ENCODE assay signal across 9 cellular contexts in the genomic region with DNA sequence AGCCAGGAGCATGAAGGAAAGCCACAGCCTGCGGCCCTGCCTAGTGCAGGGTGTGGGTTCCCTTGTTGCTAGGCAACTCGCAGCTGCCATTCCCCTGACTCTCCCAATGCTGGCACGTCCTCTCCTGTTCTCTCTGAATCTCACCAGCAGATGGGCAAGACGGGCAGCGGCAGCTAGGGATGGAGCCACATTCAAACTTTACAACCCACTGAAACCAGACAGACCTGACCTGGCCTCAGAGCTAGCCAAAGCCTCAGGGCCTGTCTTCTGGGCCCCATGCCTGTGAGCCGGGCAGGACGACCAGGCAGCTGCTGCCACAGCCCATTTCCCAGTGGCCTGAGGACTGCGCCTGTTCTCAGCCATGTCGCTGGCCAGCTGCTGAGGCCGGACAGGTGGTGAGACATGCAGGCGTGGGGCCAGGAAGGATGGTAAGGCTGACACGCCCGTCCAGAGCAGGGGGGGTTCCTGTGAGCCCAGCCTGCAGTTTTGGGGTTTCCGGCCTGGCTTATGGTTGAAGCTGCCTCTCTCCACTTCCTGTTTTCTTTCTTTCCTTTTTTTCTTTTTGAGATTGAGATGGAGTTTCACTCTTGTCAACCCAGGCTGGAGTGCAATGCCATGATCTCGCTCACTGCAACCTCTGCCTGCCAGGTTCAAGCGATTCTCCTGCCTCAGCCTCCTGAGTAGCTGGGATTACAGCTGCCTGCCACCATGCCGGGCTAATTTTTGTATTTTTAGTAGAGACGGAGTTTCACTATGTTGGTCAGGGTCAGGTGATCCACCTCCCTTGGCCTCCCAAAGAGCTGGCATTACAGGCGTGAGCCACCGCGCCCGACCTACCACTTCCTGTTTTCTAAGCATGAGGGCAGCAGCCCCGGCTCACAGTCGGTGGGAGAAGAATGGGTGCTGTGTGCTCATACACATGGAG. TPM values are rescaled to one million over a fixed set of nuclear protein-coding genes. Genes with fewer than 3 reads are reported as not detected.
DNase-seq lines count a peak whose midpoint lies in the region; TF ChIP-seq lines count a peak whose summit lies in the region.
"Had no signal": no experiment of that assay in that cellular context is flagged by ENCODE, and none has a peak within 500 bp of the region (broad histone marks: within the 10 kb centered on the region; RNA-seq: fewer than 3 reads in every experiment).

No MANE protein-coding gene starts in this region.

- H3K9me3 Mint-ChIP-seq in activated CD4-positive, alpha-beta T cell treated with anti-CD3 and anti-CD28 coated beads, Interleukin-2, amount 10 ng/mL, durations not matched to agents 24 days and 14 days, result no peaks in the 10 kb centered on the region

- WGBS in esophagus, 2 donors, result 49 to 58% methylated on average over 24 of the region's 24 CpGs

- peaks cover 48% of the 10 kb centered on the region for H3K4me1 Mint-ChIP-seq in activated CD4-positive, alpha-beta T cell treated with anti-CD3 and anti-CD28 coated beads, Interleukin-2, amount 10 ng/mL, durations not matched to agents 24 days and 14 days

- H3K27ac Mint-ChIP-seq in activated CD4-positive, alpha-beta T cell treated with anti-CD3 and anti-CD28 coated beads, Interleukin-2, amount 10 ng/mL, durations not matched to agents 24 days and 14 days, result peak overlapping the region; percentile 100

- peaks cover 0 to 30% of the 10 kb centered on the region in 2 donors for H3K4me1 ChIP-seq in esophagus (ENCODE audit: control insufficient read depth in 2 of 2, insufficient read depth in 2 of 2, low read length in 1 of 2)

- peaks cover 22 to 42% of the 10 kb centered on the region in 2 donors for H3K36me3 ChIP-seq in esophagus (ENCODE audit: control insufficient read depth in 2 of 2, insufficient read depth in 2 of 2, low read length in 1 of 2)

- in situ Hi-C loops in GM13977 (cut with MboI; ENCODE audit: low pct_unique_long_range_greater_than_20kb, low sequenced_read_pairs, unreplicated experiment), result no loop called here

- H3K27me3 Mint-ChIP-seq in activated CD4-positive, alpha-beta T cell treated with anti-CD3 and anti-CD28 coated beads, Interleukin-2, amount 10 ng/mL, durations not matched to agents 24 days and 14 days, result no peaks in the 10 kb centered on the region

- H3K27ac ChIP-seq in esophagus (ENCODE audit: low read depth in 2 of 2, low read length in 1 of 2), result peak overlapping the region; percentile 50 to 59

- peak overlapping the region; percentile 0 for H3K4me3 ChIP-seq in Jurkat, Clone E6-1 (ENCODE audit: low read length)
- no peak overlapping the region for H3K4me3 ChIP-seq in esophagus (ENCODE audit: low read depth in 1 of 2, low read length in 2 of 2)

- H3K36me3 Mint-ChIP-seq in activated CD4-positive, alpha-beta T cell treated with anti-CD3 and anti-CD28 coated beads, Interleukin-2, amount 10 ng/mL, durations not matched to agents 24 days and 14 days (ENCODE audit: low read depth), result peaks cover 66% of the 10 kb centered on the region

- H3K4me3 Mint-ChIP-seq in activated CD4-positive, alpha-beta T cell treated with anti-CD3 and anti-CD28 coated beads, Interleukin-2, amount 10 ng/mL, durations not matched to agents 24 days and 14 days, result peak overlapping the region; percentile 95

- H3K9me3 ChIP-seq in esophagus (ENCODE audit: control insufficient read depth in 2 of 2, insufficient read depth in 1 of 2, low read depth in 1 of 2, low read length in 1 of 2), result no peaks in the 10 kb centered on the region
- H3K9me3 ChIP-seq: heart right ventricle had no signal

- intact Hi-C loops in activated CD4-positive, alpha-beta T cell treated with anti-CD3 and anti-CD28 coated beads, Interleukin-2, amount 10 ng/mL, durations not matched to agents 24 days and 14 days (cut with micrococcal nuclease), result no loop called here

- TF ChIP-seq CTCF in GM13977 (IDR thresholded peaks at IDR 0.05; ENCODE audit: extremely low read depth, insufficient read depth, missing control alignments), result no peak

- DNase-seq in GM13977 (ENCODE audit: low spot score) (peak; percentile 87), NCI-H2171 (lab: John Stamatoyannopoulos, UW) (no peak), NCI-H187 treated with DMSO at 0.1 percent for 48 hours (lab: John Stamatoyannopoulos, UW) (no peak), NCI-H1930 (lab: John Stamatoyannopoulos, UW) (no peak)
- peak; percentile 68 for DNase-seq in Jurkat, Clone E6-1 (ENCODE audit: low read depth, low spot score)
- peak; percentile 94 for DNase-seq in activated CD4-positive, alpha-beta T cell treated with anti-CD3 and anti-CD28 coated beads, Interleukin-2, amount 10 ng/mL, durations not matched to agents 24 days and 14 days
- peak; percentile 66 to 68 for DNase-seq in stimulated activated CD4-positive, alpha-beta T cell treated with anti-CD3 and anti-CD28 coated beads, Interleukin-2, amount 100 ng/mL, for 24 hours

- H3K27me3 ChIP-seq in esophagus (ENCODE audit: control insufficient read depth in 1 of 2, insufficient read depth in 2 of 2, low read length in 2 of 2), result no peaks in the 10 kb centered on the region
- H3K27me3 ChIP-seq: heart right ventricle had no signal

RNA-seq across cellular contexts. Expression of a gene that starts 4.1 kb away (rescaled TPM):
- 64.5 TPM for polyA plus RNA-seq in Jurkat, Clone E6-1 (2012; ENCODE audit: insufficient read depth, insufficient read length)
- total RNA-seq in activated CD4-positive, alpha-beta T cell treated with anti-CD3 and anti-CD28 coated beads, Interleukin-2, amount 10 ng/mL, durations not matched to agents 24 days and 14 days, result 124 and 128 TPM in 2 replicates
- 10 to 100 TPM; 61.7 to 70.1 TPM for polyA plus RNA-seq in esophagus

RNA-seq across cellular contexts. Expression of a gene that starts 42.3 kb away (rescaled TPM):
- polyA plus RNA-seq in Jurkat, Clone E6-1 (2012; ENCODE audit: insufficient read depth, insufficient read length), result 17.1 TPM
- 5.5 and 6.3 TPM in 2 replicates for total RNA-seq in activated CD4-positive, alpha-beta T cell treated with anti-CD3 and anti-CD28 coated beads, Interleukin-2, amount 10 ng/mL, durations not matched to agents 24 days and 14 days
- 10 to 100 TPM in 1 of 2 donors, 1 to 10 TPM in 1; 8.5 to 12.7 TPM for polyA plus RNA-seq in esophagus

RNA-seq across cellular contexts. Expression of a gene that starts 45.9 kb away (rescaled TPM):
- 45.2 TPM for polyA plus RNA-seq in Jurkat, Clone E6-1 (2012; ENCODE audit: insufficient read depth, insufficient read length)
- 102 and 103 TPM in 2 replicates for total RNA-seq in activated CD4-positive, alpha-beta T cell treated with anti-CD3 and anti-CD28 coated beads, Interleukin-2, amount 10 ng/mL, durations not matched to agents 24 days and 14 days
- polyA plus RNA-seq in esophagus, result 10 to 100 TPM; 12.5 to 19.4 TPM

RNA-seq across cellular contexts. Expression of a gene that starts 50.9 kb away (rescaled TPM):
- 42.9 TPM for polyA plus RNA-seq in Jurkat, Clone E6-1 (2012; ENCODE audit: insufficient read depth, insufficient read length)
- 90.4 and 93.8 TPM in 2 replicates for total RNA-seq in activated CD4-positive, alpha-beta T cell treated with anti-CD3 and anti-CD28 coated beads, Interleukin-2, amount 10 ng/mL, durations not matched to agents 24 days and 14 days
- 10 to 100 TPM in 1 of 2 donors, 1 to 10 TPM in 1; 9.2 to 16.5 TPM for polyA plus RNA-seq in esophagus

Comparison
In these comparisons a context has a peak if more than half of its experiments do, and no peak if none do; other contexts are left out.
1. DNase-seq: peak in GM13977 (single experiment), Jurkat, Clone E6-1 (single experiment), activated CD4-positive, alpha-beta T cell treated with anti-CD3 and anti-CD28 coated beads, Interleukin-2, amount 10 ng/mL, durations not matched to agents 24 days and 14 days (single experiment) and stimulated activated CD4-positive, alpha-beta T cell treated with anti-CD3 and anti-CD28 coated beads, Interleukin-2, amount 100 ng/mL, for 24 hours (2 of 2); none in NCI-H2171 (single experiment), NCI-H187 treated with DMSO at 0.1 percent for 48 hours (single experiment) and NCI-H1930 (0 of 2).